Comparison of ENCODE assay signal across 7 cellular contexts in genomic region chr3:81696090-81696489, GRCh38.
"Had no signal": no experiment of that assay in that cellular context is flagged by ENCODE, and none has a peak within 500 bp of the region (broad histone marks: within the 10 kb centered on the region; RNA-seq: fewer than 3 reads in every experiment).

No MANE protein-coding gene starts in this region.

- H3K27ac ChIP-seq: KMS-11 had no signal

- FAIRE-seq: HTR-8/SVneo had no signal

- H3K9ac ChIP-seq: KMS-11 had no signal

- DNase-seq: GOT3, H7, HCEC 1CT, IMR-90, KBM-7 had no signal

- H3K4me2 ChIP-seq: KMS-11 had no signal
